In genomic region chr2:65355190-65355831, GRCh38 we compare ENCODE assay signal across 1 cellular context.
TF ChIP-seq lines count a peak whose summit lies in the region.

No MANE protein-coding gene starts in this region.

TF ChIP-seq in IMR-90, 13 proteins besides CTCF, POLR2A, EP300 and RAD21:
- peak; percentile 12 for TF ChIP-seq RCOR1 (IDR thresholded peaks at IDR 0.05; ENCODE audit: insufficient replicate concordance, low read length)
- TF ChIP-seq NFE2L2 (IDR thresholded peaks at IDR 0.05; ENCODE audit: low read depth, low read length): no peak
